9 cellular contexts compared by ENCODE assay signal in genomic region chr19:55553217-55554182, GRCh38. TPM values are rescaled to one million over a fixed set of nuclear protein-coding genes. Genes with fewer than 3 reads are reported as not detected.
DNase-seq lines count a peak whose midpoint lies in the region; TF ChIP-seq lines count a peak whose summit lies in the region.
"Had no signal": no experiment of that assay in that cellular context is flagged by ENCODE, and none has a peak within 500 bp of the region (broad histone marks: within the 10 kb centered on the region; RNA-seq: fewer than 3 reads in every experiment).

No MANE protein-coding gene starts in this region.

- intact Hi-C loops in mammary epithelial cell (cut with micrococcal nuclease) (loop anchor here (5.0 kb wide), 1 partner anchor 44 kb away; the partner anchor contains the start of gene FIZ1), breast epithelium (cut with DNase I; ENCODE audit: low total_unique reads) (no loop called here)

- peak overlapping the region; percentile 92 for H2AFZ ChIP-seq in mammary epithelial cell (ENCODE audit: low read depth, low read length)

- H3K36me3 Mint-ChIP-seq in type B pancreatic cell, result no peaks in the 10 kb centered on the region

- peak overlapping the region; percentile 65 for H3K27ac Mint-ChIP-seq in type B pancreatic cell

- H3K4me3 ChIP-seq in mammary epithelial cell (replicated peaks in 1 of 3; ENCODE audit: insufficient read depth in 1 of 3, low read depth in 2 of 3, low read length in 3 of 3), result no peak overlapping the region
- H3K4me3 ChIP-seq in breast epithelium, result no peak overlapping the region
- H3K4me3 ChIP-seq: body of pancreas, thoracic aorta had no signal

- H3K9ac ChIP-seq in mammary epithelial cell (ENCODE audit: insufficient read depth, low read length), result no peak overlapping the region

- WGBS in mammary epithelial cell (ENCODE audit: low coverage, missing lambda C conversion rate), result 30% methylated on average over 7 of the region's 13 CpGs

- H3K79me2 ChIP-seq in mammary epithelial cell (ENCODE audit: insufficient read depth, low read length), result no peaks in the 10 kb centered on the region

- H3K4me3 Mint-ChIP-seq in type B pancreatic cell, result no peak overlapping the region

- H3K27me3 Mint-ChIP-seq in type B pancreatic cell, result peaks cover 29% of the 10 kb centered on the region

- TF ChIP-seq CTCF in mammary epithelial cell (conservative IDR thresholded peaks at IDR 0.05 in 1 of 2, IDR thresholded peaks at IDR 0.05 in 1 of 2; ENCODE audit: extremely low read depth in 1 of 2, insufficient read depth in 1 of 2, low read depth in 1 of 2, low read length in 2 of 2) (no peak), breast epithelium (IDR thresholded peaks at IDR 0.05) (no peak), type B pancreatic cell (conservative IDR thresholded peaks at IDR 0.05) (peak; percentile 17)

- in situ Hi-C loops in mammary epithelial cell (cut with MboI; ENCODE audit: low sequenced_read_pairs in 2 of 2), result no loop called here

- CTCF ChIA-PET in mammary epithelial cell (lab: Charles Lee; ENCODE audit: low non-redundant PET), result no interaction called here

- DNase-seq in mammary epithelial cell, result peak; percentile 23
- DNase-seq in breast epithelium (ENCODE audit: low spot score in 2 of 2), result no peak
- no peak for DNase-seq in type B pancreatic cell (ENCODE audit: extremely low spot score, unreplicated experiment)
- no peak for DNase-seq in DMS53 (lab: John Stamatoyannopoulos, UW)
- DNase-seq: body of pancreas had no signal

- H3K27me3 ChIP-seq in mammary epithelial cell (ENCODE audit: insufficient read depth, low read length) (no peaks in the 10 kb centered on the region), breast epithelium (no peaks in the 10 kb centered on the region)
- H3K27me3 ChIP-seq: body of pancreas had no signal

- H3K36me3 ChIP-seq in mammary epithelial cell (ENCODE audit: insufficient read depth, low read length) (no peaks in the 10 kb centered on the region), breast epithelium (no peaks in the 10 kb centered on the region)
- H3K36me3 ChIP-seq: thoracic aorta had no signal

- no peak for TF ChIP-seq POLR2A in breast epithelium (IDR thresholded peaks at IDR 0.05)

- peak overlapping the region; percentile 69 for H3K4me2 ChIP-seq in mammary epithelial cell (ENCODE audit: insufficient read depth, low read depth, low read length)

- H3K9me3 Mint-ChIP-seq in type B pancreatic cell, result no peaks in the 10 kb centered on the region

- H3K9me3 ChIP-seq in mammary epithelial cell (replicated peaks; ENCODE audit: insufficient read depth, low read length), result no peaks in the 10 kb centered on the region
- no peaks in the 10 kb centered on the region for H3K9me3 ChIP-seq in breast epithelium
- H3K9me3 ChIP-seq: body of pancreas, thoracic aorta had no signal

- BruUV-seq in mammary epithelial cell (replicated peaks; lab: Mats Ljungman, UMichigan), result no TSS peak

- dilution Hi-C loops in mammary epithelial cell (cut with HindIII; ENCODE audit: low sequenced_read_pairs), result no loop called here

- H3K4me1 Mint-ChIP-seq in type B pancreatic cell (ENCODE audit: unreplicated experiment), result peaks cover 27% of the 10 kb centered on the region

- H3K4me1 ChIP-seq in mammary epithelial cell (ENCODE audit: insufficient read depth, low read length) (peaks cover 29% of the 10 kb centered on the region), breast epithelium (no peaks in the 10 kb centered on the region)

- H3K27ac ChIP-seq in mammary epithelial cell (ENCODE audit: insufficient read depth, low read depth, low read length) (no peak overlapping the region), breast epithelium (no peak overlapping the region)
- H3K27ac ChIP-seq: 22Rv1, body of pancreas, epithelial cell of prostate, RWPE1, thoracic aorta had no signal

- H4K20me1 ChIP-seq in mammary epithelial cell (ENCODE audit: insufficient read depth, low read length), result no peaks in the 10 kb centered on the region

RNA-seq across cellular contexts. Expression of gene SBK3, which starts 8.2 kb away (rescaled TPM):
- total RNA-seq in mammary epithelial cell, result not detected
- not detected for polyA plus RNA-seq in mammary epithelial cell
- polyA minus RNA-seq in mammary epithelial cell, result not detected
- total RNA-seq in breast epithelium, result 1 to 10 TPM in 1 of 3 donors, not detected in 2; 1.3 TPM
- 0.24 and 0.36 TPM in 2 replicates for total RNA-seq in type B pancreatic cell (ENCODE audit: low replicate concordance)
- total RNA-seq: body of pancreas, thoracic aorta had no signal

RNA-seq across cellular contexts. Expression of gene SBK2, which starts 16.6 kb away (rescaled TPM):
- not detected for total RNA-seq in mammary epithelial cell
- not detected for polyA plus RNA-seq in mammary epithelial cell
- polyA minus RNA-seq in mammary epithelial cell, result not detected
- not detected for total RNA-seq in breast epithelium
- total RNA-seq in type B pancreatic cell (ENCODE audit: low replicate concordance), result 0.75 TPM in 1 of 2 replicates, not detected in the other
- total RNA-seq: body of pancreas, thoracic aorta had no signal

RNA-seq across cellular contexts. Expression of gene ZNF579, which starts 27.1 kb away (rescaled TPM):
- total RNA-seq in mammary epithelial cell, result 10 to 100 TPM in 1 of 2 donors, 1 to 10 TPM in 1; 6.0 to 13.7 TPM
- 2.7 TPM for polyA plus RNA-seq in mammary epithelial cell
- polyA minus RNA-seq in mammary epithelial cell, result 0.52 TPM
- 1 to 10 TPM; 1.6 to 2.3 (median 1.6) TPM for total RNA-seq in breast epithelium
- 21.1 and 23.9 TPM in 2 replicates for total RNA-seq in type B pancreatic cell (ENCODE audit: low replicate concordance)

RNA-seq across cellular contexts. Expression of gene FIZ1, which starts 45.8 kb away (rescaled TPM):
- 10 to 100 TPM in 1 of 2 donors, 1 to 10 TPM in 1; 5.3 to 13.4 TPM for total RNA-seq in mammary epithelial cell
- 3.7 TPM for polyA plus RNA-seq in mammary epithelial cell
- polyA minus RNA-seq in mammary epithelial cell, result 15.5 TPM
- total RNA-seq in breast epithelium, result 1 to 10 TPM; 3.7 to 7.5 (median 6.1) TPM
- total RNA-seq in type B pancreatic cell (ENCODE audit: low replicate concordance), result 18.4 and 22.4 TPM in 2 replicates

RNA-seq across cellular contexts. Expression of gene ZNF524, which starts 46.6 kb away (rescaled TPM):
- 10 to 100 TPM; 11.0 to 14.3 TPM for total RNA-seq in mammary epithelial cell
- 6.9 TPM for polyA plus RNA-seq in mammary epithelial cell
- polyA minus RNA-seq in mammary epithelial cell, result 4.6 TPM
- total RNA-seq in breast epithelium, result 10 to 100 TPM; 22.3 to 25.6 (median 25.4) TPM
- 13.6 and 23.9 TPM in 2 replicates for total RNA-seq in type B pancreatic cell (ENCODE audit: low replicate concordance)
